Comparison of ENCODE assay signal across 20 cellular contexts in the genomic region with DNA sequence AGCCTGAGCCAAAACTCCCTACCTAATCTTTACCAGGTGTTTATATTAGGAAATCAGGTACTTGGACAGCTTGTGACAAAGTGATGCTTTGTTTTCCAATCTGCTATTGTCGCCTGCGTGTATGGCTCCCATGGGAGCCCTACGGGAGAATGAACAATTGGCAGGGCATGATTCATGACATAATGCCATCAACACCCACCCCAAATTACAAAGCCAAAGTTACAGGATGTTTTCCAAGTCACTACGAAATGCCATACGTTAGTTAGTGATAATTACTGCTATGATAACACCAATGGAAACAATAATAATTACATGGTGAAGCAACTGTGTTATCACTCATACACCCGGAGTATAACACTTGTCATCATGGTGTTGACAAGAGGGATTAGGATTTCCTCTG.
"Had no signal": no experiment of that assay in that cellular context is flagged by ENCODE, and none has a peak within 500 bp of the region (broad histone marks: within the 10 kb centered on the region; RNA-seq: fewer than 3 reads in every experiment).

No MANE protein-coding gene starts in this region.

- H3K9me3 Mint-ChIP-seq: activated B cell treated with CpG ODN at 0.5 μM for 24 hours; activated naive CD4-positive, alpha-beta T cell treated with anti-CD3 and anti-CD28 coated beads, Interleukin-2, amount 10 ng/mL, durations not matched to agents 7 days and 5 days; activated naive CD8-positive, alpha-beta T cell treated with anti-CD3 and anti-CD28 coated beads, Interleukin-2, amount 50 U/mL, for 24 hours; activated T-cell treated with anti-CD3 and anti-CD28 coated beads, Interleukin-2, amount 50 U/mL, for 72 hours; nephron had no signal

- H3K36me3 Mint-ChIP-seq: activated naive CD4-positive, alpha-beta T cell treated with anti-CD3 and anti-CD28 coated beads, Interleukin-2, amount 10 ng/mL, durations not matched to agents 7 days and 5 days; memory B cell had no signal

- H3K4me3 Mint-ChIP-seq: activated B cell treated with CpG ODN at 0.5 μM for 24 hours; activated naive CD4-positive, alpha-beta T cell treated with anti-CD3 and anti-CD28 coated beads, Interleukin-2, amount 10 ng/mL, durations not matched to agents 7 days and 5 days; activated naive CD8-positive, alpha-beta T cell treated with anti-CD3 and anti-CD28 coated beads, Interleukin-2, amount 50 U/mL, for 24 hours; activated T-cell treated with anti-CD3 and anti-CD28 coated beads, Interleukin-2, amount 50 U/mL, for 72 hours; endodermal cell; memory B cell; nephron had no signal

- H3K27me3 Mint-ChIP-seq: activated naive CD4-positive, alpha-beta T cell treated with anti-CD3 and anti-CD28 coated beads, Interleukin-2, amount 10 ng/mL, durations not matched to agents 7 days and 5 days; activated naive CD8-positive, alpha-beta T cell treated with anti-CD3 and anti-CD28 coated beads, Interleukin-2, amount 50 U/mL, for 24 hours had no signal

- H3K4me1 Mint-ChIP-seq: activated B cell treated with CpG ODN at 0.5 μM for 24 hours; activated naive CD4-positive, alpha-beta T cell treated with anti-CD3 and anti-CD28 coated beads, Interleukin-2, amount 10 ng/mL, durations not matched to agents 7 days and 5 days; activated naive CD8-positive, alpha-beta T cell treated with anti-CD3 and anti-CD28 coated beads, Interleukin-2, amount 50 U/mL, for 24 hours; memory B cell; nephron had no signal

- H3K27ac Mint-ChIP-seq: activated B cell treated with CpG ODN at 0.5 μM for 24 hours; activated naive CD4-positive, alpha-beta T cell treated with anti-CD3 and anti-CD28 coated beads, Interleukin-2, amount 10 ng/mL, durations not matched to agents 7 days and 5 days; activated naive CD8-positive, alpha-beta T cell treated with anti-CD3 and anti-CD28 coated beads, Interleukin-2, amount 50 U/mL, for 24 hours; activated T-cell treated with anti-CD3 and anti-CD28 coated beads, Interleukin-2, amount 50 U/mL, for 72 hours; endodermal cell; memory B cell; nephron had no signal

- ATAC-seq: activated naive CD8-positive, alpha-beta T cell treated with anti-CD3 and anti-CD28 coated beads, Interleukin-2, amount 50 U/mL, for 24 hours; activated T-cell treated with anti-CD3 and anti-CD28 coated beads, Interleukin-2, amount 50 U/mL, for 72 hours; gastroesophageal sphincter; left ventricle myocardium superior; stimulated activated naive CD8-positive, alpha-beta T cell treated with anti-CD3 and anti-CD28 coated beads, Interleukin-15, Interleukin-2, amounts not matched to agents 100 U/mL and 50 U/mL, for 24 hours had no signal

- DNase-seq: activated B cell treated with CpG ODN at 0.5 μM for 24 hours; activated CD4-positive, alpha-beta T cell treated with anti-CD3 and anti-CD28 coated beads for 4 hours; activated CD4-positive, alpha-beta T cell treated with anti-CD3 and anti-CD28 coated beads, Interleukin-2, amount 50 U/mL, for 48 hours; activated effector memory CD4-positive, alpha-beta T cell treated with anti-CD3 and anti-CD28 coated beads, Interleukin-2, amount 50 U/mL, for 16 hours; activated naive CD4-positive, alpha-beta T cell treated with anti-CD3 and anti-CD28 coated beads, Interleukin-2, amount 10 ng/mL, durations not matched to agents 7 days and 5 days; activated naive CD8-positive, alpha-beta T cell treated with anti-CD3 and anti-CD28 coated beads, Interleukin-2, amount 50 U/mL, for 24 hours; activated T-cell treated with anti-CD3 and anti-CD28 coated beads, Interleukin-2, amount 50 U/mL, for 72 hours; cerebellar nuclear complex; endodermal cell; head of caudate nucleus; left ventricle myocardium superior; ovary; spleen; stimulated activated CD4-positive, alpha-beta T cell treated with anti-CD3 and anti-CD28 coated beads, Interleukin-4, amount 100 ng/mL, for 24 hours; stimulated activated naive CD8-positive, alpha-beta T cell treated with anti-CD3 and anti-CD28 coated beads, Interleukin-15, Interleukin-2, amounts not matched to agents 100 U/mL and 50 U/mL, for 24 hours; T1000; upper lobe of left lung had no signal
